In the genomic region with DNA sequence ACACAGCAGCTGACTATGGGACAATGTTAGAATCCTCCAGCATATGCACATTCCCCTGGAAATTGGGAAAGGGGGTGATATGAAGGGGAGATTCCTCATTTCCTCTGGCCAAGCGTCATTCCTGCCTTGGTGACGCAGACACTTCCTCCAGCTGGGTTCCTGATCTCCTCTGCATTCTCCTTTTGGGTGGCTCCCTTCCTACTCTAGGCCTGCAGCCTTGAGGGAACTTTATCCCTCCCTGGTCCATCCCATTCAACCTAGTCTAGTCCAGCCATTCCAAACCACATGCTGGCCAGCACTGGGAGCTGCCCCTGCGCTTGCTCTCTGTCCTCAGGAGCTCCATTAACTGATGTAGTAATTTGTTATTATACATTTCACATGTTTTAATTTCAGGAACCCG, we compare ENCODE assay signal across 17 cellular contexts.
DNase-seq lines count a peak whose midpoint lies in the region; ATAC-seq and TF ChIP-seq lines count a peak whose summit lies in the region.
"Had no signal": no experiment of that assay in that cellular context is flagged by ENCODE, and none has a peak within 500 bp of the region (broad histone marks: within the 10 kb centered on the region; RNA-seq: fewer than 3 reads in every experiment).

No MANE protein-coding gene starts in this region.

- intact Hi-C loops in CD14-positive monocyte (cut with micrococcal nuclease), result no loop called here
- intact Hi-C loops in left ventricle myocardium superior (cut with micrococcal nuclease), result no loop called here
- intact Hi-C loops in activated CD4-positive, alpha-beta T cell treated with anti-CD3 and anti-CD28 coated beads, Interleukin-2, amount 10 ng/mL, durations not matched to agents 24 days and 14 days (cut with micrococcal nuclease), result no loop called here

- no peak for DNase-seq in CD14-positive monocyte (ENCODE audit: low spot score)
- no peak for DNase-seq in left ventricle myocardium superior
- DNase-seq in nephron progenitor cell, result no peak
- no peak for DNase-seq in activated CD4-positive, alpha-beta T cell treated with anti-CD3 and anti-CD28 coated beads, Interleukin-2, amount 10 ng/mL, durations not matched to agents 24 days and 14 days
- no peak for DNase-seq in activated CD4-positive, alpha-beta T cell treated with anti-CD3 and anti-CD28 coated beads for 1 hour
- DNase-seq: CD4-positive, CD25-positive, alpha-beta regulatory T cell; GM23248; H9; KG1; NCI-H1092; NCI-H2029; NCI-H510A; NCI-H748 treated with DMSO at 0.1 percent for 48 hours had no signal

- H3K27ac Mint-ChIP-seq in CD14-positive monocyte, result peak overlapping the region in 4 of 7 donors; percentile 9 to 82 (median 50)
- peak overlapping the region in 3 of 5 experiments; percentile 64 to 73 (median 70) for H3K27ac Mint-ChIP-seq in brain
- H3K27ac Mint-ChIP-seq in nephron progenitor cell, result peak overlapping the region; percentile 87
- no peak overlapping the region for H3K27ac Mint-ChIP-seq in activated CD4-positive, alpha-beta T cell treated with anti-CD3 and anti-CD28 coated beads, Interleukin-2, amount 10 ng/mL, durations not matched to agents 24 days and 14 days
- H3K27ac Mint-ChIP-seq: B cell; CD4-positive, CD25-positive, alpha-beta regulatory T cell; H9 had no signal

- H3K4me1 Mint-ChIP-seq in CD14-positive monocyte (peaks cover 26% of the 10 kb centered on the region), brain (peaks cover 59% of the 10 kb centered on the region), nephron progenitor cell (peaks cover 70% of the 10 kb centered on the region)
- peaks cover 2% of the 10 kb centered on the region for H3K4me1 Mint-ChIP-seq in activated CD4-positive, alpha-beta T cell treated with anti-CD3 and anti-CD28 coated beads, Interleukin-2, amount 10 ng/mL, durations not matched to agents 24 days and 14 days

- peaks cover 0 to 6% of the 10 kb centered on the region in 2 donors for H3K36me3 Mint-ChIP-seq in CD14-positive monocyte
- H3K36me3 Mint-ChIP-seq in brain, result no peaks in the 10 kb centered on the region
- H3K36me3 Mint-ChIP-seq in nephron progenitor cell (ENCODE audit: low read depth), result no peaks in the 10 kb centered on the region
- no peaks in the 10 kb centered on the region for H3K36me3 Mint-ChIP-seq in activated CD4-positive, alpha-beta T cell treated with anti-CD3 and anti-CD28 coated beads, Interleukin-2, amount 10 ng/mL, durations not matched to agents 24 days and 14 days (ENCODE audit: low read depth)
- H3K36me3 Mint-ChIP-seq: CD4-positive, CD25-positive, alpha-beta regulatory T cell had no signal

- H3K27me3 Mint-ChIP-seq in CD14-positive monocyte (ENCODE audit: low read depth in 3 of 3), result peaks cover 17 to 21% (median 20%) of the 10 kb centered on the region in 3 donors
- no peaks in the 10 kb centered on the region for H3K27me3 Mint-ChIP-seq in brain
- H3K27me3 Mint-ChIP-seq in nephron progenitor cell (ENCODE audit: low read depth, poor library complexity), result peaks cover 10% of the 10 kb centered on the region
- H3K27me3 Mint-ChIP-seq in activated CD4-positive, alpha-beta T cell treated with anti-CD3 and anti-CD28 coated beads, Interleukin-2, amount 10 ng/mL, durations not matched to agents 24 days and 14 days, result peaks cover 35% of the 10 kb centered on the region

- ATAC-seq in left ventricle myocardium superior (peak; percentile 43), GM21447 (IDR thresholded peaks at IDR 0.05; ENCODE audit: unreplicated experiment) (no peak), GM18517 (IDR thresholded peaks at IDR 0.05; ENCODE audit: unreplicated experiment) (no peak)

- H3K9me3 Mint-ChIP-seq in CD14-positive monocyte (peaks cover 0 to 2% (median 0%) of the 10 kb centered on the region in 7 donors), brain (peaks cover 0 to 3% (median 0%) of the 10 kb centered on the region in 5 experiments), nephron progenitor cell (no peaks in the 10 kb centered on the region)
- no peaks in the 10 kb centered on the region for H3K9me3 Mint-ChIP-seq in activated CD4-positive, alpha-beta T cell treated with anti-CD3 and anti-CD28 coated beads, Interleukin-2, amount 10 ng/mL, durations not matched to agents 24 days and 14 days
- H3K9me3 Mint-ChIP-seq: H9 had no signal

- TF ChIP-seq CTCF in CD14-positive monocyte (IDR thresholded peaks at IDR 0.05) (no peak), brain (conservative IDR thresholded peaks at IDR 0.05) (no peak), nephron progenitor cell (IDR thresholded peaks at IDR 0.05) (no peak)

- peak overlapping the region in 1 of 2 donors; percentile 51 for H3K4me3 Mint-ChIP-seq in CD14-positive monocyte
- H3K4me3 Mint-ChIP-seq in brain, result peak overlapping the region in 1 of 5 experiments; percentile 33
- H3K4me3 Mint-ChIP-seq in nephron progenitor cell, result peak overlapping the region; percentile 33
- H3K4me3 Mint-ChIP-seq in activated CD4-positive, alpha-beta T cell treated with anti-CD3 and anti-CD28 coated beads, Interleukin-2, amount 10 ng/mL, durations not matched to agents 24 days and 14 days, result no peak overlapping the region
- H3K4me3 Mint-ChIP-seq: B cell; CD4-positive, CD25-positive, alpha-beta regulatory T cell had no signal
